15 cellular contexts compared by ENCODE assay signal in genomic region chr9:79895232-79895631, GRCh38.
DNase-seq lines count a peak whose midpoint lies in the region; ATAC-seq and FAIRE-seq lines count a peak whose summit lies in the region.
"Had no signal": no experiment of that assay in that cellular context is flagged by ENCODE, and none has a peak within 500 bp of the region (broad histone marks: within the 10 kb centered on the region; RNA-seq: fewer than 3 reads in every experiment).

No MANE protein-coding gene starts in this region.

- CTCF ChIA-PET in naive thymus-derived CD4-positive, alpha-beta T cell (lab: Charles Lee): no interaction called here

- DNase-seq in EL: peak; percentile 27
- peak; percentile 35 for DNase-seq in HTR-8/SVneo (ENCODE audit: insufficient read length, low spot score)
- peak; percentile 93 for DNase-seq in left kidney (ENCODE audit: low read depth, low spot score)
- no peak for DNase-seq in NK-92 (lab: John Stamatoyannopoulos, UW; ENCODE audit: unreplicated experiment)
- DNase-seq in naive thymus-derived CD4-positive, alpha-beta T cell: no peak
- DNase-seq: Caco-2; CD8-positive, alpha-beta memory T cell; DND-41; GM23248; HFFc6; IMR-90; KBM-7 had no signal

- H3K36me3 ChIP-seq in naive thymus-derived CD4-positive, alpha-beta T cell (ENCODE audit: control insufficient read depth in 2 of 3, insufficient read depth in 3 of 3, low read length in 3 of 3): no peaks in the 10 kb centered on the region
- H3K36me3 ChIP-seq: BLaER1 had no signal

- H3K9me3 Mint-ChIP-seq in naive thymus-derived CD4-positive, alpha-beta T cell: peaks cover 0 to 3% (median 0%) of the 10 kb centered on the region in 11 donors
- H3K9me3 Mint-ChIP-seq: CD8-positive, alpha-beta memory T cell; HFFc6 had no signal

- no peaks in the 10 kb centered on the region for H3K36me3 Mint-ChIP-seq in naive thymus-derived CD4-positive, alpha-beta T cell

- H3K27ac ChIP-seq in naive thymus-derived CD4-positive, alpha-beta T cell (ENCODE audit: low read depth, low read length): no peak overlapping the region
- H3K27ac ChIP-seq: BLaER1, GM23248 had no signal

- ATAC-seq in naive thymus-derived CD4-positive, alpha-beta T cell: no peak
- no peak for ATAC-seq in HG03097 (IDR thresholded peaks at IDR 0.05; ENCODE audit: low FRiP score, unreplicated experiment)

- H3K27ac Mint-ChIP-seq in naive thymus-derived CD4-positive, alpha-beta T cell: no peak overlapping the region
- H3K27ac Mint-ChIP-seq: CD8-positive, alpha-beta memory T cell; HFFc6 had no signal

- H3K27me3 ChIP-seq in naive thymus-derived CD4-positive, alpha-beta T cell (ENCODE audit: control insufficient read depth in 2 of 2, insufficient read depth in 2 of 2, low read length in 2 of 2): no peaks in the 10 kb centered on the region
- H3K27me3 ChIP-seq: BLaER1 had no signal

- POLR2A ChIA-PET in naive thymus-derived CD4-positive, alpha-beta T cell (lab: Charles Lee): no interaction called here

- H3K4me3 Mint-ChIP-seq in naive thymus-derived CD4-positive, alpha-beta T cell: no peak overlapping the region
- H3K4me3 Mint-ChIP-seq: CD8-positive, alpha-beta memory T cell; HFFc6 had no signal

- H3K4me3 ChIP-seq in naive thymus-derived CD4-positive, alpha-beta T cell (ENCODE audit: low read length): no peak overlapping the region
- H3K4me3 ChIP-seq: BLaER1, GM23248 had no signal

- H3K4me1 ChIP-seq in naive thymus-derived CD4-positive, alpha-beta T cell (ENCODE audit: control insufficient read depth in 2 of 2, insufficient read depth in 2 of 2, low read length in 2 of 2): no peaks in the 10 kb centered on the region
- H3K4me1 ChIP-seq: BLaER1, Caco-2 had no signal

- intact Hi-C loops in naive thymus-derived CD4-positive, alpha-beta T cell (cut with micrococcal nuclease): no loop called here

- H3K9me3 ChIP-seq in naive thymus-derived CD4-positive, alpha-beta T cell (ENCODE audit: control insufficient read depth in 2 of 3, low read length in 3 of 3): no peaks in the 10 kb centered on the region
- H3K9me3 ChIP-seq: BLaER1, Caco-2 had no signal

- peaks cover 0 to 5% (median 0%) of the 10 kb centered on the region in 7 donors for H3K4me1 Mint-ChIP-seq in naive thymus-derived CD4-positive, alpha-beta T cell

- peaks cover 0 to 3% (median 0%) of the 10 kb centered on the region in 5 donors for H3K27me3 Mint-ChIP-seq in naive thymus-derived CD4-positive, alpha-beta T cell
- H3K27me3 Mint-ChIP-seq: CD8-positive, alpha-beta memory T cell had no signal

- FAIRE-seq in HTR-8/SVneo (lab: Jason Lieb, UNC): no peak
- FAIRE-seq: H54 had no signal

Comparison
In these comparisons a context has a peak if more than half of its experiments do, and no peak if none do; other contexts are left out.
1. DNase-seq: peak in EL (single experiment), HTR-8/SVneo (single experiment) and left kidney (single experiment); none in NK-92 (single experiment) and naive thymus-derived CD4-positive, alpha-beta T cell (0 of 9).